In genomic region chr6:30907758-30908591, GRCh38 we compare ENCODE assay signal across 8 cellular contexts.
DNase-seq lines count a peak whose midpoint lies in the region; ATAC-seq lines count a peak whose summit lies in the region.

TSS of gene GTF2H4 (plus strand) at chr6:30908207.

- no peaks in the 10 kb centered on the region for H3K9me3 Mint-ChIP-seq in central memory CD8-positive, alpha-beta T cell

- no peaks in the 10 kb centered on the region for H3K27me3 Mint-ChIP-seq in central memory CD8-positive, alpha-beta T cell

- H3K4me1 Mint-ChIP-seq in central memory CD8-positive, alpha-beta T cell = peaks cover 24% of the 10 kb centered on the region

- H3K36me3 Mint-ChIP-seq in central memory CD8-positive, alpha-beta T cell (ENCODE audit: insufficient read depth) = peaks cover 6% of the 10 kb centered on the region

- H3K27ac Mint-ChIP-seq in central memory CD8-positive, alpha-beta T cell (ENCODE audit: low read depth) = peak within 1 kb of the TSS; percentile 32

- DNase-seq in AG08396 (ENCODE audit: low spot score) (peak; percentile 95), NCI-H446 (lab: John Stamatoyannopoulos, UW) (peak; percentile 97 to 98), inferior parietal cortex (ENCODE audit: extremely low spot score) (peak; percentile 99)
- peak; percentile 92 for DNase-seq in activated CD4-positive, CD25-positive, alpha-beta regulatory T cell treated with anti-CD3 and anti-CD28 coated beads, Interleukin-2, amount 50 U/mL, for 16 hours (ENCODE audit: low read depth, low spot score)
- peak; percentile 80 to 85 for DNase-seq in central memory CD8-positive, alpha-beta T cell (ENCODE audit: low spot score in 2 of 2)
- peak; percentile 93 to 96 for DNase-seq in stimulated activated CD4-positive, alpha-beta T cell treated with anti-CD3 and anti-CD28 coated beads, Interleukin-12 subunit alpha, Interleukin-12 subunit beta, amount 100 ng/mL, for 24 hours (ENCODE audit: low read depth in 2 of 2)

- peak; percentile 94 for ATAC-seq in GM19025 (IDR thresholded peaks at IDR 0.05; ENCODE audit: low read depth, unreplicated experiment)
- ATAC-seq in HG03342 (IDR thresholded peaks at IDR 0.05; ENCODE audit: unreplicated experiment) = peak; percentile 93
- ATAC-seq in central memory CD8-positive, alpha-beta T cell (replicated peaks; ENCODE audit: extremely low read depth, poor library complexity, severe bottlenecking) = peak; percentile 99

- H3K4me3 Mint-ChIP-seq in central memory CD8-positive, alpha-beta T cell = peak within 1 kb of the TSS; percentile 93

Comparison
In these comparisons a context has a peak if more than half of its experiments do, and no peak if none do; other contexts are left out.
1. Peak in every context shown above with its lines: DNase-seq and ATAC-seq.